Comparison of ENCODE assay signal across 22 cellular contexts in the genomic region with DNA sequence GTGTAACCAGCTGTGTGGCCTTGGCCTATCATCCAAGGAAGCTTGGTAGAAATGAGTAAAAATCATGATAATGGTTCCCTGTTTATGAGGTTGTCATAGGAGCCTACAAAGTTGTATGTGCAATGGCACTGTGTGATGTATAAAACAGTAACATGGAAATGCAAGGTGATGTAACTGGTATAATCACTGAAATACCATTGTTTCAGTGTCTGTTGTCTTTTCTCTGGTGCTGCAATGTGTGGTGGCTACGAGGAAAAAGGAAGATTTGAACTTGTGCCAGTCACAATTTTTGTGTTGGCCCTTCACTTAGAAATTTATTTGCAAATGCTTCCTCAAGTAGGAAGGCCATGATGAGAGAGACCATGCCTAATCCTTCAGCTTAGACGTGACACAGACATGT.
"Had no signal": no experiment of that assay in that cellular context is flagged by ENCODE, and none has a peak within 500 bp of the region (broad histone marks: within the 10 kb centered on the region; RNA-seq: fewer than 3 reads in every experiment).

No MANE protein-coding gene starts in this region.

- H3K4me3 Mint-ChIP-seq: activated naive CD4-positive, alpha-beta T cell treated with anti-CD3 and anti-CD28 coated beads for 36 hours; activated naive CD8-positive, alpha-beta T cell treated with anti-CD3 and anti-CD28 coated beads, Interleukin-2, amount 50 U/mL, for 24 hours; activated T-helper 17 cell treated with anti-CD3 and anti-CD28 coated beads, Interleukin-2, amount 50 U/mL, for 72 hours; neural progenitor cell; T-cell had no signal

- ATAC-seq: activated naive CD8-positive, alpha-beta T cell treated with anti-CD3 and anti-CD28 coated beads, Interleukin-2, amount 50 U/mL, for 24 hours; activated T-helper 17 cell treated with anti-CD3 and anti-CD28 coated beads, Interleukin-2, amount 50 U/mL, for 72 hours; left colon; T-cell had no signal

- H3K4me1 Mint-ChIP-seq: activated T-helper 17 cell treated with anti-CD3 and anti-CD28 coated beads, Interleukin-2, amount 50 U/mL, for 72 hours had no signal

- H3K4me2 ChIP-seq: neural progenitor cell had no signal

- DNase-seq: activated CD4-positive, CD25-positive, alpha-beta regulatory T cell treated with anti-CD3 and anti-CD28 coated beads, Interleukin-2, amount 50 U/mL, for 72 hours; activated naive CD4-positive, alpha-beta T cell treated with anti-CD3 and anti-CD28 coated beads for 36 hours; activated naive CD8-positive, alpha-beta T cell treated with anti-CD3 and anti-CD28 coated beads, Interleukin-2, amount 50 U/mL, for 24 hours; effector memory CD4-positive, alpha-beta T cell; foreskin melanocyte; head of caudate nucleus; left colon; midbrain; ovary; sigmoid colon; stimulated activated CD4-positive, alpha-beta T cell treated with anti-CD3 and anti-CD28 coated beads, Interleukin-12 subunit alpha, Interleukin-12 subunit beta, amount 100 ng/mL, for 4 hours; stimulated activated CD4-positive, alpha-beta T cell treated with anti-CD3 and anti-CD28 coated beads, Interleukin-2, amount 100 ng/mL, for 24 hours; stomach; T-cell; T-helper 9 cell had no signal

- H3K9me3 ChIP-seq: ovary, sigmoid colon, stomach, tibial nerve, vagina had no signal

- H3K9ac ChIP-seq: neural progenitor cell had no signal

- H3K27ac Mint-ChIP-seq: activated naive CD4-positive, alpha-beta T cell treated with anti-CD3 and anti-CD28 coated beads for 36 hours; activated naive CD8-positive, alpha-beta T cell treated with anti-CD3 and anti-CD28 coated beads, Interleukin-2, amount 50 U/mL, for 24 hours; activated T-helper 17 cell treated with anti-CD3 and anti-CD28 coated beads, Interleukin-2, amount 50 U/mL, for 72 hours; neural progenitor cell; T-cell had no signal

- H2AFZ ChIP-seq: neural progenitor cell had no signal

- H3K4me3 ChIP-seq: cardiac muscle cell, coronary artery, lung, neural progenitor cell, ovary, sigmoid colon, stomach, tibial nerve, vagina had no signal

- H3K27ac ChIP-seq: cardiac muscle cell, neural progenitor cell, ovary, sigmoid colon, stomach, vagina had no signal

- H3K36me3 ChIP-seq: cardiac muscle cell, neural progenitor cell, ovary, sigmoid colon, stomach, tibial nerve, vagina had no signal

- H3K27me3 ChIP-seq: cardiac muscle cell, neural progenitor cell, ovary, sigmoid colon, stomach, tibial nerve, vagina had no signal

- H3K9me3 Mint-ChIP-seq: activated naive CD4-positive, alpha-beta T cell treated with anti-CD3 and anti-CD28 coated beads for 36 hours; activated naive CD8-positive, alpha-beta T cell treated with anti-CD3 and anti-CD28 coated beads, Interleukin-2, amount 50 U/mL, for 24 hours; activated T-helper 17 cell treated with anti-CD3 and anti-CD28 coated beads, Interleukin-2, amount 50 U/mL, for 72 hours; neural progenitor cell; T-cell had no signal

- H3K27me3 Mint-ChIP-seq: activated naive CD8-positive, alpha-beta T cell treated with anti-CD3 and anti-CD28 coated beads, Interleukin-2, amount 50 U/mL, for 24 hours; activated T-helper 17 cell treated with anti-CD3 and anti-CD28 coated beads, Interleukin-2, amount 50 U/mL, for 72 hours; T-cell had no signal
